Comparison of ENCODE assay signal across 21 cellular contexts in the genomic region with DNA sequence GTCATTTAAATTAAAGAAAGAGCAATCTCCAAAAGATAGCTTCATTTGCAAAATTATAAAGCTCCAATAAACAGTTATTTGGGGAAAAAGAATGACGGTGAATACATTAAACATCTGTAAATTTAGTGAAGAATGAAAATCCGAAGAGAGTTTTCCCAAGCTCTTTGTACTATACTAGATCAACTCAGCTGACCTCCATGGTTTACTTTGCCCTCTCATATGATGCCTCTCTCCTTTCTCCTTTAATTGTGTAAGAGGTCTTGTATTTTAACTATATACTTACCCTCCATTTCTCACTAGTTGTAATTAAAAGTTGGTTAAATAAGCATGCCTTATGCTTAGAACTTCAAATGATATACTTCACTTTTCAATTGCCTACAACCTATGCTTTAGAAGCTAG.
DNase-seq lines count a peak whose midpoint lies in the region; ATAC-seq, FAIRE-seq and TF ChIP-seq lines count a peak whose summit lies in the region.
"Had no signal": no experiment of that assay in that cellular context is flagged by ENCODE, and none has a peak within 500 bp of the region (broad histone marks: within the 10 kb centered on the region; RNA-seq: fewer than 3 reads in every experiment).

No MANE protein-coding gene starts in this region.

- no peaks in the 10 kb centered on the region for H3K9me2 ChIP-seq in PC-3 (replicated peaks; ENCODE audit: low read length)

- BruUV-seq in PC-3 (replicated peaks; lab: Mats Ljungman, UMichigan), result no TSS peak

- H3K36me3 ChIP-seq in left ventricle myocardium inferior (no peaks in the 10 kb centered on the region), psoas muscle (ENCODE audit: insufficient read depth in 1 of 2, low read depth in 1 of 2) (no peaks in the 10 kb centered on the region), PC-3 (ENCODE audit: low read depth, low read length) (no peaks in the 10 kb centered on the region)
- H3K36me3 ChIP-seq: HAP-1 had no signal

- H3K9me3 ChIP-seq in left ventricle myocardium inferior (replicated peaks) (no peaks in the 10 kb centered on the region), psoas muscle (no peaks in the 10 kb centered on the region), PC-3 (ENCODE audit: low read length) (no peaks in the 10 kb centered on the region)
- H3K9me3 ChIP-seq: A549, HAP-1 had no signal

- intact Hi-C loops in left ventricle myocardium inferior (cut with micrococcal nuclease), result no loop called here
- intact Hi-C loops in cardiac septum (cut with DNase I), result no loop called here
- intact Hi-C loops in psoas muscle (cut with DNase I), result loop anchor here in 1 of 2 donors (10.0 kb wide), 1 partner anchor 97 kb away; no protein-coding TSS in a partner anchor
- intact Hi-C loops in PC-3 (cut with micrococcal nuclease), result no loop called here

- CTCF ChIA-PET in PC-3 (lab: Charles Lee), result no interaction called here

- WGBS in psoas muscle, 3 donors, result 24 to 30% (median 25%) methylated on average over 2 of the region's 2 CpGs

- no peak for DNase-seq in left ventricle myocardium inferior
- DNase-seq in cardiac septum (ENCODE audit: low spot score), result no peak
- no peak for DNase-seq in psoas muscle
- DNase-seq in PC-3, result no peak
- no peak for DNase-seq in iPS-NIHi11 (ENCODE audit: low spot score)
- DNase-seq: NCI-H1092, NCI-H1436, NCI-H2029, NCI-H2171, NCI-H446, NCI-H526, OCI-M1, Right ventricle myocardium superior had no signal

- H3F3A ChIP-seq in PC-3 (ENCODE audit: low read length, unreplicated experiment), result no peaks in the 10 kb centered on the region

- no peak overlapping the region for H2AFZ ChIP-seq in PC-3 (ENCODE audit: low read length)
- H2AFZ ChIP-seq: GM23338 had no signal

- H3K27ac ChIP-seq in left ventricle myocardium inferior (replicated peaks) (peak overlapping the region; percentile 81), psoas muscle (peak overlapping the region; percentile 85), PC-3 (ENCODE audit: low read length) (no peak overlapping the region)
- H3K27ac ChIP-seq: A549 had no signal

- ATAC-seq in psoas muscle (peak; percentile 37 to 71 (median 56)), PC-3 (no peak), GM19452 (IDR thresholded peaks at IDR 0.05; ENCODE audit: unreplicated experiment) (no peak)
- ATAC-seq: A549, GM12878, HepG2, K562 had no signal

- no peaks in the 10 kb centered on the region for H4K20me1 ChIP-seq in PC-3 (ENCODE audit: low read length)

- H3K4me2 ChIP-seq in PC-3 (ENCODE audit: low read length), result no peak overlapping the region
- H3K4me2 ChIP-seq: A549, GM23338 had no signal

- POLR2A ChIA-PET in PC-3 (lab: Charles Lee; ENCODE audit: unreplicated experiment), result no interaction called here

- H3K9ac ChIP-seq in PC-3 (ENCODE audit: low read length), result no peak overlapping the region

- H3K4me3 ChIP-seq in left ventricle myocardium inferior (no peak overlapping the region), psoas muscle (peak overlapping the region; percentile 48), PC-3 (ENCODE audit: low read length) (no peak overlapping the region)
- H3K4me3 ChIP-seq: A549, GM12878, GM23338, HAP-1, K562 had no signal

- TF ChIP-seq CTCF in left ventricle myocardium inferior (IDR thresholded peaks at IDR 0.05; ENCODE audit: borderline replicate concordance) (no peak), psoas muscle (IDR thresholded peaks at IDR 0.05) (no peak), PC-3 (conservative IDR thresholded peaks at IDR 0.05; ENCODE audit: low read depth, low read length) (no peak)

- H3K27me3 ChIP-seq in left ventricle myocardium inferior (ENCODE audit: low read depth), result no peaks in the 10 kb centered on the region
- no peaks in the 10 kb centered on the region for H3K27me3 ChIP-seq in psoas muscle (ENCODE audit: insufficient read depth in 3 of 3, low read length in 2 of 3)
- no peaks in the 10 kb centered on the region for H3K27me3 ChIP-seq in PC-3 (ENCODE audit: low read length)

- FAIRE-seq in islet of Langerhans (lab: Jason Lieb, UNC), result peak; percentile 66
- FAIRE-seq: GM12878, HepG2, K562 had no signal

- H3K4me1 ChIP-seq in left ventricle myocardium inferior (peaks cover 67% of the 10 kb centered on the region), psoas muscle (peaks cover 58% of the 10 kb centered on the region), PC-3 (ENCODE audit: insufficient read depth, low read length) (no peaks in the 10 kb centered on the region)

- H3K79me2 ChIP-seq in PC-3 (ENCODE audit: low read length), result no peaks in the 10 kb centered on the region

Comparison
In these comparisons a context has a peak if more than half of its experiments do, and no peak if none do; other contexts are left out.
1. ATAC-seq: peak in psoas muscle (4 of 4); none in PC-3 (single experiment) and GM19452 (single experiment).